ENCODE assay signal across 12 cellular contexts in genomic region chr12:75471928-75472865, GRCh38. TPM values are rescaled to one million over a fixed set of nuclear protein-coding genes. Genes with fewer than 3 reads are reported as not detected.
DNase-seq lines count a peak whose midpoint lies in the region; ATAC-seq and TF ChIP-seq lines count a peak whose summit lies in the region.
"Had no signal": no experiment of that assay in that cellular context is flagged by ENCODE, and none has a peak within 500 bp of the region (broad histone marks: within the 10 kb centered on the region; RNA-seq: fewer than 3 reads in every experiment).

No MANE protein-coding gene starts in this region.

- H3K4me3 Mint-ChIP-seq in T-helper 17 cell, result no peak overlapping the region
- H3K4me3 Mint-ChIP-seq in stimulated activated naive B cell treated with anti-CD40 and anti-IgM and Interleukin-4, amounts not matched to agents 10 μg/mL and 1 μg/mL and 100 μg/mL, for 72 hours, result no peak overlapping the region
- no peak overlapping the region for H3K4me3 Mint-ChIP-seq in activated CD4-positive, alpha-beta T cell treated with anti-CD3 and anti-CD28 coated beads, Interleukin-2, amount 10 ng/mL, durations not matched to agents 24 days and 14 days
- H3K4me3 Mint-ChIP-seq: activated CD8-positive, alpha-beta memory T cell treated with anti-CD3 and anti-CD28 coated beads, Interleukin-2, amount 10 ng/mL, durations not matched to agents 7 days and 5 days; T-helper 1 cell treated with Interleukin-12 subunit alpha and Interleukin-12 subunit beta and Interleukin-4 antibody, amounts not matched to agents 30 μg/mL and 1 μg/mL, for 36 hours had no signal

- peak overlapping the region in 1 of 12 donors; percentile 73 for H3K27ac ChIP-seq in heart left ventricle

- H3K27ac Mint-ChIP-seq in T-helper 17 cell, result no peak overlapping the region
- peak overlapping the region; percentile 85 for H3K27ac Mint-ChIP-seq in stimulated activated naive B cell treated with anti-CD40 and anti-IgM and Interleukin-4, amounts not matched to agents 10 μg/mL and 1 μg/mL and 100 μg/mL, for 72 hours
- no peak overlapping the region for H3K27ac Mint-ChIP-seq in activated CD4-positive, alpha-beta T cell treated with anti-CD3 and anti-CD28 coated beads, Interleukin-2, amount 10 ng/mL, durations not matched to agents 24 days and 14 days
- H3K27ac Mint-ChIP-seq: activated CD8-positive, alpha-beta memory T cell treated with anti-CD3 and anti-CD28 coated beads, Interleukin-2, amount 10 ng/mL, durations not matched to agents 7 days and 5 days; T-helper 1 cell treated with Interleukin-12 subunit alpha and Interleukin-12 subunit beta and Interleukin-4 antibody, amounts not matched to agents 30 μg/mL and 1 μg/mL, for 36 hours had no signal

- H3K4me1 Mint-ChIP-seq in T-helper 17 cell, result peaks cover 8% of the 10 kb centered on the region
- H3K4me1 Mint-ChIP-seq in stimulated activated naive B cell treated with anti-CD40 and anti-IgM and Interleukin-4, amounts not matched to agents 10 μg/mL and 1 μg/mL and 100 μg/mL, for 72 hours, result peaks cover 24 to 40% of the 10 kb centered on the region in 2 donors
- H3K4me1 Mint-ChIP-seq in activated CD4-positive, alpha-beta T cell treated with anti-CD3 and anti-CD28 coated beads, Interleukin-2, amount 10 ng/mL, durations not matched to agents 24 days and 14 days, result peaks cover 5% of the 10 kb centered on the region

- H3K36me3 Mint-ChIP-seq in T-helper 17 cell (ENCODE audit: low read depth), result no peaks in the 10 kb centered on the region
- peaks cover 0 to 2% of the 10 kb centered on the region in 2 donors for H3K36me3 Mint-ChIP-seq in stimulated activated naive B cell treated with anti-CD40 and anti-IgM and Interleukin-4, amounts not matched to agents 10 μg/mL and 1 μg/mL and 100 μg/mL, for 72 hours
- no peaks in the 10 kb centered on the region for H3K36me3 Mint-ChIP-seq in activated CD4-positive, alpha-beta T cell treated with anti-CD3 and anti-CD28 coated beads, Interleukin-2, amount 10 ng/mL, durations not matched to agents 24 days and 14 days (ENCODE audit: low read depth)
- H3K36me3 Mint-ChIP-seq: activated CD8-positive, alpha-beta memory T cell treated with anti-CD3 and anti-CD28 coated beads, Interleukin-2, amount 10 ng/mL, durations not matched to agents 7 days and 5 days had no signal

- H3K9me3 Mint-ChIP-seq in stimulated activated naive B cell treated with anti-CD40 and anti-IgM and Interleukin-4, amounts not matched to agents 10 μg/mL and 1 μg/mL and 100 μg/mL, for 72 hours, result peaks cover 2 to 4% of the 10 kb centered on the region in 2 donors
- H3K9me3 Mint-ChIP-seq in activated CD4-positive, alpha-beta T cell treated with anti-CD3 and anti-CD28 coated beads, Interleukin-2, amount 10 ng/mL, durations not matched to agents 24 days and 14 days, result no peaks in the 10 kb centered on the region
- H3K9me3 Mint-ChIP-seq: T-helper 1 cell treated with Interleukin-12 subunit alpha and Interleukin-12 subunit beta and Interleukin-4 antibody, amounts not matched to agents 30 μg/mL and 1 μg/mL, for 36 hours had no signal

- H3K27me3 Mint-ChIP-seq in T-helper 17 cell, result peaks cover 5% of the 10 kb centered on the region
- H3K27me3 Mint-ChIP-seq in stimulated activated naive B cell treated with anti-CD40 and anti-IgM and Interleukin-4, amounts not matched to agents 10 μg/mL and 1 μg/mL and 100 μg/mL, for 72 hours, result no peaks in the 10 kb centered on the region
- peaks cover 21% of the 10 kb centered on the region for H3K27me3 Mint-ChIP-seq in activated CD4-positive, alpha-beta T cell treated with anti-CD3 and anti-CD28 coated beads, Interleukin-2, amount 10 ng/mL, durations not matched to agents 24 days and 14 days

- no peak for TF ChIP-seq CTCF in heart left ventricle (IDR thresholded peaks at IDR 0.05)

- 83 to 86% (median 84%) methylated on average over 6 of the region's 6 CpGs for WGBS in heart left ventricle, 4 donors

- intact Hi-C loops in Right ventricle myocardium superior (cut with DNase I) (no loop called here), heart left ventricle (cut with DNase I) (no loop called here)
- intact Hi-C loops in activated CD4-positive, alpha-beta T cell treated with anti-CD3 and anti-CD28 coated beads, Interleukin-2, amount 10 ng/mL, durations not matched to agents 24 days and 14 days (cut with micrococcal nuclease), result no loop called here

- no peak for TF ChIP-seq POLR2A in heart left ventricle (IDR thresholded peaks at IDR 0.05)

- H3K4me1 ChIP-seq in heart left ventricle, result peaks cover 0 to 6% (median 0%) of the 10 kb centered on the region in 12 donors

- no peak overlapping the region for H3K4me3 ChIP-seq in heart left ventricle

- DNase-seq in Right ventricle myocardium superior, result no peak
- DNase-seq in heart left ventricle, result no peak
- DNase-seq in T-helper 17 cell, result no peak
- DNase-seq in stimulated activated naive B cell treated with anti-CD40 and anti-IgM and Interleukin-4, amounts not matched to agents 10 μg/mL and 1 μg/mL and 100 μg/mL, for 72 hours, result no peak
- DNase-seq in nucleus accumbens (lab: John Stamatoyannopoulos, UW), result no peak
- DNase-seq in activated CD4-positive, alpha-beta T cell treated with anti-CD3 and anti-CD28 coated beads, Interleukin-2, amount 10 ng/mL, durations not matched to agents 24 days and 14 days, result no peak
- DNase-seq: activated CD8-positive, alpha-beta memory T cell treated with anti-CD3 and anti-CD28 coated beads, Interleukin-2, amount 10 ng/mL, durations not matched to agents 7 days and 5 days; head of caudate nucleus; mesenchymal stem cell had no signal

- H3K36me3 ChIP-seq in heart left ventricle, result no peaks in the 10 kb centered on the region

- H3K27me3 ChIP-seq in heart left ventricle, result no peaks in the 10 kb centered on the region

- ATAC-seq in Right ventricle myocardium superior (ENCODE audit: poor library complexity) (peak; percentile 62), heart left ventricle (no peak), HG03571 (IDR thresholded peaks at IDR 0.05; ENCODE audit: unreplicated experiment) (peak; percentile 41), T-helper 17 cell (peak; percentile 62), HG02970 (IDR thresholded peaks at IDR 0.05; ENCODE audit: low FRiP score, unreplicated experiment) (no peak)
- ATAC-seq in stimulated activated naive B cell treated with anti-CD40 and anti-IgM and Interleukin-4, amounts not matched to agents 10 μg/mL and 1 μg/mL and 100 μg/mL, for 72 hours (replicated peaks), result peak; percentile 94 to 95
- ATAC-seq: activated CD8-positive, alpha-beta memory T cell treated with anti-CD3 and anti-CD28 coated beads, Interleukin-2, amount 10 ng/mL, durations not matched to agents 7 days and 5 days had no signal

- H3K9me3 ChIP-seq in heart left ventricle (no peaks in the 10 kb centered on the region), T-helper 17 cell (ENCODE audit: control insufficient read depth, low read length, poor library complexity, severe bottlenecking) (no peaks in the 10 kb centered on the region)

RNA-seq across cellular contexts. Expression of gene GLIPR1, which starts 8.4 kb away (rescaled TPM):
- total RNA-seq in Right ventricle myocardium superior (10.9 TPM), heart left ventricle (10 to 100 TPM in 3 of 9 donors, 1 to 10 TPM in 6; 3.2 to 58.6 (median 7.4) TPM), T-helper 17 cell (100 to 1,000 TPM; 104 to 105 TPM)
- polyA plus RNA-seq in heart left ventricle, result 1 to 10 TPM; 1.2 to 2.7 TPM
- total RNA-seq in activated CD4-positive, alpha-beta T cell treated with anti-CD3 and anti-CD28 coated beads, Interleukin-2, amount 10 ng/mL, durations not matched to agents 24 days and 14 days, result 4.3 and 5.3 TPM in 2 replicates

RNA-seq across cellular contexts. Expression of gene KRR1, which starts 39.2 kb away (rescaled TPM):
- total RNA-seq in Right ventricle myocardium superior, result 25.2 TPM
- total RNA-seq in heart left ventricle, result 10 to 100 TPM; 16.4 to 42.6 (median 31.1) TPM
- polyA plus RNA-seq in heart left ventricle, result 10 to 100 TPM in 1 of 2 donors, 1 to 10 TPM in 1; 9.3 to 20.9 TPM
- total RNA-seq in T-helper 17 cell, result 100 to 1,000 TPM in 1 of 2 donors, 10 to 100 TPM in 1; 98.0 to 123 TPM
- 134 and 141 TPM in 2 replicates for total RNA-seq in activated CD4-positive, alpha-beta T cell treated with anti-CD3 and anti-CD28 coated beads, Interleukin-2, amount 10 ng/mL, durations not matched to agents 24 days and 14 days

Comparison
In these comparisons a context has a peak if more than half of its experiments do, and no peak if none do; other contexts are left out.
1. ATAC-seq: peak in Right ventricle myocardium superior (single experiment), HG03571 (single experiment), T-helper 17 cell (single experiment) and stimulated activated naive B cell treated with anti-CD40 and anti-IgM and Interleukin-4, amounts not matched to agents 10 μg/mL and 1 μg/mL and 100 μg/mL, for 72 hours (2 of 2); none in heart left ventricle (0 of 4) and HG02970 (single experiment).